8 cellular contexts compared by ENCODE assay signal in the genomic region with DNA sequence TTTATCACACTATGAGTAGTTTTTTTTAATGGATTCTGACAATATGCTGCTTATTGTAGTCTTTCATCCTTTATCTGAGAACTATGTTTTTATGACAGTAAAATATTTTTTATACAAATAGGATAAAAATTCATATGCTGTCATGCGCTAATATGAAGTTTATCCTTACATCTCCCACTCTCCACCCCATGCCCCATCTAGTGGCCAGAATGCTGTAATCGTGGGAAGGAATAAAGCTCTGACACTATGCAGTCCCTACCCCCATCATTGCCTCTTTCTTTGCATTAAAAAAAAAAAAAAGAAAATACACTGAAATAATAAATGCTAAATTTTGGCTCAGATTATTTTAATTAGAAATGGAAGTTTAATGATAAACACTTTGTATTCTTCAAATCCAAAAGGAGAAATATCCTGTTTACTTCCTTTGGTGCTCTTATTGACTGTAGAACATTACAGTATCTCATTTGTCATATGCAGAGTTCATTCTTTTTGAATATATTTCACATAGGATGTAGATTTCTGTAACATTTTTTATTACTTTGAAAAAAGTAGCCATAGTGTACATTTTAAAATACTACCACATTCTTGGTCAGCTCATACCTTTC.
DNase-seq lines count a peak whose midpoint lies in the region; ATAC-seq and TF ChIP-seq lines count a peak whose summit lies in the region.

No MANE protein-coding gene starts in this region.

- H3K9me3 Mint-ChIP-seq in H9: peaks cover 10 to 11% of the 10 kb centered on the region in 2 experiments; a peak in 3 of 5 replicates

- no peak overlapping the region for H3K56ac ChIP-seq in H9 (ENCODE audit: insufficient read length, low read depth, low read length)

- no peak overlapping the region for H4K8ac ChIP-seq in H9 (replicated peaks; ENCODE audit: insufficient read length, low read depth, low read length)

- no peak overlapping the region for H3K23ac ChIP-seq in H9 (ENCODE audit: insufficient read length, low read depth, low read length)

- no peak overlapping the region for H3K9ac ChIP-seq in H9 (ENCODE audit: extremely low read depth, insufficient read length, low read length)

- no peak overlapping the region for H4K5ac ChIP-seq in H9 (ENCODE audit: insufficient read length, low read depth, low read length)

- H3K4me1 Mint-ChIP-seq in H9: no peaks in the 10 kb centered on the region; a peak in 1 of 4 replicates

- H2BK15ac ChIP-seq in H9 (ENCODE audit: low read depth, low read length): no peak overlapping the region

- H3T11ph ChIP-seq in H9 (ENCODE audit: low read length): no peak overlapping the region

- H3K9me3 ChIP-seq in H9 (ENCODE audit: control insufficient read depth, low read depth, low read length) (no peaks in the 10 kb centered on the region), ascending aorta (no peaks in the 10 kb centered on the region)

- H3K4me2 ChIP-seq in H9 (ENCODE audit: insufficient read depth, insufficient read length, low read length): no peak overlapping the region

- no peak overlapping the region for H2BK5ac ChIP-seq in H9 (ENCODE audit: insufficient read length, low read length)

- H3K36me3 ChIP-seq in ascending aorta: peaks cover 0 to 3% of the 10 kb centered on the region in 2 donors

- no peak overlapping the region for H3K18ac ChIP-seq in H9 (ENCODE audit: insufficient read length, low read depth, low read length)

- peaks cover 5 to 15% (median 8%) of the 10 kb centered on the region in 3 experiments for H3K36me3 Mint-ChIP-seq in H9 (ENCODE audit: insufficient read depth in 1 of 3, low read depth in 3 of 3)

- no peaks in the 10 kb centered on the region for H3K23me2 ChIP-seq in H9 (ENCODE audit: insufficient read length, low read depth, low read length, poor library complexity, severe bottlenecking)

- intact Hi-C loops in ascending aorta (cut with DNase I): loop anchor here (5.0 kb wide), 2 partner anchors 77 to 177 kb away; no protein-coding TSS in a partner anchor

- no peaks in the 10 kb centered on the region for H3K4me1 ChIP-seq in H9 (ENCODE audit: insufficient read depth, low read length)
- peaks cover 0 to 14% of the 10 kb centered on the region in 2 donors for H3K4me1 ChIP-seq in ascending aorta

- H2BK12ac ChIP-seq in H9 (ENCODE audit: insufficient read length, low read depth, low read length): no peak overlapping the region

- H2AFZ ChIP-seq in H9 (ENCODE audit: low read length): no peak overlapping the region

- no peak overlapping the region for H4K91ac ChIP-seq in H9 (ENCODE audit: insufficient read length, low read depth, low read length)

- H2BK120ac ChIP-seq in H9 (ENCODE audit: low read depth, low read length, poor library complexity, severe bottlenecking): no peak overlapping the region

- H3K4me3 ChIP-seq in ascending aorta: peak overlapping the region in 1 of 2 donors; percentile 43

- H2BK20ac ChIP-seq in H9 (ENCODE audit: low read depth, low read length, poor library complexity, severe bottlenecking): no peak overlapping the region

- H3K79me1 ChIP-seq in H9 (ENCODE audit: insufficient read depth, low read depth, low read length, poor library complexity, severe bottlenecking): no peaks in the 10 kb centered on the region

- H3K79me2 ChIP-seq in H9 (ENCODE audit: insufficient read depth, low read length): no peaks in the 10 kb centered on the region

- H3K4ac ChIP-seq in H9 (ENCODE audit: low read depth, low read length): no peak overlapping the region

- no peaks in the 10 kb centered on the region; the same call in 1 of the 2 replicates for H3K27me3 Mint-ChIP-seq in H9 (ENCODE audit: low read depth)

- no peak overlapping the region for H3K4me3 Mint-ChIP-seq in H9

- H3K27ac Mint-ChIP-seq in H9: no peak overlapping the region

- ATAC-seq in HG03460 (IDR thresholded peaks at IDR 0.05; ENCODE audit: unreplicated experiment): no peak
- no peak for ATAC-seq in HG03521 (IDR thresholded peaks at IDR 0.05; ENCODE audit: unreplicated experiment)

- H3K27me3 ChIP-seq in H9 (ENCODE audit: insufficient read depth, low read length) (no peaks in the 10 kb centered on the region), ascending aorta (no peaks in the 10 kb centered on the region)

- no CpG with 5 or more reads among the region's 2 CpGs for WGBS in H9 (ENCODE audit: extremely low coverage, insufficient read length, low lambda C conversion rate)

- no peak overlapping the region for H3K27ac ChIP-seq in 22Rv1
- no peak overlapping the region for H3K27ac ChIP-seq in H9 (ENCODE audit: insufficient read length, low read depth, low read length)
- H3K27ac ChIP-seq in ascending aorta: peak overlapping the region in 1 of 2 donors; percentile 66

- no peaks in the 10 kb centered on the region for H4K20me1 ChIP-seq in H9 (ENCODE audit: control insufficient read depth, insufficient read depth, insufficient read length)

- peak; percentile 86 for TF ChIP-seq CTCF in 22Rv1 (IDR thresholded peaks at IDR 0.05)
- TF ChIP-seq CTCF in H9 (conservative IDR thresholded peaks at IDR 0.05): peak; percentile 83
- TF ChIP-seq CTCF in ascending aorta (IDR thresholded peaks at IDR 0.05): peak; percentile 55 to 65 (median 56)

- DNase-seq in H9 (no peak), ascending aorta (ENCODE audit: low spot score in 2 of 2) (no peak), iPS-NIHi7 (ENCODE audit: extremely low spot score) (peak; percentile 17), LoVo (ENCODE audit: low spot score) (no peak), NCI-H1092 treated with DMSO at 0.1 percent for 48 hours (lab: John Stamatoyannopoulos, UW) (no peak)

- no peak overlapping the region for H2AK5ac ChIP-seq in H9 (ENCODE audit: insufficient read length, low read length)

- H3K14ac ChIP-seq in H9 (ENCODE audit: insufficient read depth, low read length): no peak overlapping the region
